14 cellular contexts compared by ENCODE assay signal in the genomic region with DNA sequence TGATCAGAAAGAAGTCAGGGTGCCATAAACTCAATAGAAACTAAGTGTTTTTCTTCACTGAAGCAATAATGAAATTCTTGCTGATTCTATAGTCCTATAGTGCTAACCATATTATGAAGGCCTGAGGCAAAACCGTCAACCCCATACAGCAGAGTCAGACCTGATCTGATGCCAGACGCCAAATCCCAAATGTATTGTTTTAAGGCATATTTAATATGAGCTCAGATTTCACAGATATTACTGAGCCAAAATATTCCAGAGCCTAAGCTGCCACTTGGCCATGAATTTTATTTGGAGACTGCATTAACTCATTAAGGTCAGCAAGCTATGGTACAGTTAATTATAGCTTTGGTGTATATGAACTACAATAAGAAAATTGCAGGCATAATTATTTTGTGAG.
"Had no signal": no experiment of that assay in that cellular context is flagged by ENCODE, and none has a peak within 500 bp of the region (broad histone marks: within the 10 kb centered on the region; RNA-seq: fewer than 3 reads in every experiment).

No MANE protein-coding gene starts in this region.

- DNase-seq: activated CD4-positive, alpha-beta T cell treated with anti-CD3 and anti-CD28 coated beads for 4 hours; activated CD8-positive, alpha-beta memory T cell treated with anti-CD3 and anti-CD28 coated beads, Interleukin-2, amount 50 U/mL, for 4 hours; activated CD8-positive, alpha-beta T cell treated with anti-CD3 and anti-CD28 coated beads, Interleukin-2, amount 10 ng/mL, durations not matched to agents 7 days and 5 days; activated gamma-delta T cell treated with Interleukin-2 at 50 U/mL for 16 hours; activated T-cell treated with anti-CD3 and anti-CD28 coated beads, Interleukin-2, amount 50 U/mL, for 72 hours; amniotic stem cell; left cardiac atrium; lower lobe of right lung; nucleus accumbens had no signal

- ATAC-seq: activated CD8-positive, alpha-beta T cell treated with anti-CD3 and anti-CD28 coated beads, Interleukin-2, amount 10 ng/mL, durations not matched to agents 7 days and 5 days; activated T-cell treated with anti-CD3 and anti-CD28 coated beads, Interleukin-2, amount 50 U/mL, for 72 hours; left cardiac atrium; lower lobe of right lung; stimulated activated effector memory CD8-positive, alpha-beta T cell treated with anti-CD3 and anti-CD28 coated beads, Interleukin-12 subunit alpha, Interleukin-12 subunit beta, amount 100 ng/mL, for 72 hours; WTC11 had no signal

- FAIRE-seq: colon, endometrium, urothelium cell line had no signal
